1 cellular context compared by ENCODE assay signal in genomic region chr2:79788952-79789612, GRCh38.
TF ChIP-seq lines count a peak whose summit lies in the region.

No MANE protein-coding gene starts in this region.

TF ChIP-seq in SK-N-SH, 30 proteins besides CTCF, POLR2A, EP300 and RAD21 (continued from another document):
- TF ChIP-seq USF1 (IDR thresholded peaks at IDR 0.05; ENCODE audit: borderline replicate concordance, low read depth) = no peak
